In the genomic region with DNA sequence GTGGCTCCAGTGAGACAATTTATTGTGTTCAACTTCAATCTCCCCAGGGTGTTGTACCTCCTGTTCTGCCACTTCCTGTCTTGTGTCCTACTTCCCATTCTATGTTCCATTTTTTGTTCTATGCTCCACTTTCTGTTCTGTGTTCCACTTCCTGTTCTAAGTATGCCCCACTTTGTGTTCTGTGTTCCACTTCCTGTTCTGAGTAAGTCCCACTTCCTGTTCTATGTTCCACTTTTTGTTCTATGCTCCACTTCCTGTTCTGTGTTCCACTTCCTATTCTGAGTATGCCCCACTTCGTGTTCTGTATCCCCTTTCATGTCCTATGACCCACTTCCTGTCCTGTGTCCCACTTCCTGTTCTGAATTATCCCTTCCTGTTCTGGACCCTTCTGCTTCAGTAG, we compare ENCODE assay signal across 18 cellular contexts.
DNase-seq lines count a peak whose midpoint lies in the region; ATAC-seq lines count a peak whose summit lies in the region.
"Had no signal": no experiment of that assay in that cellular context is flagged by ENCODE, and none has a peak within 500 bp of the region (broad histone marks: within the 10 kb centered on the region; RNA-seq: fewer than 3 reads in every experiment).

No MANE protein-coding gene starts in this region.

- peaks cover 24% of the 10 kb centered on the region for H3K4me1 Mint-ChIP-seq in activated CD4-positive, alpha-beta T cell treated with anti-CD3 and anti-CD28 coated beads for 36 hours
- H3K4me1 Mint-ChIP-seq in activated CD4-positive, alpha-beta memory T cell treated with anti-CD3 and anti-CD28 coated beads, Interleukin-2, amount 10 ng/mL, durations not matched to agents 7 days and 5 days = peaks cover 19% of the 10 kb centered on the region
- H3K4me1 Mint-ChIP-seq in naive B cell = peaks cover 16 to 17% (median 17%) of the 10 kb centered on the region in 3 donors

- no peak for ATAC-seq in activated CD4-positive, alpha-beta T cell treated with anti-CD3 and anti-CD28 coated beads for 36 hours
- ATAC-seq in naive B cell (ENCODE audit: low read depth in 2 of 2) = peak; percentile 89 to 90
- ATAC-seq: A549, heart left ventricle, left cardiac atrium, psoas muscle, Right ventricle myocardium inferior had no signal

- H3K27ac Mint-ChIP-seq in activated CD4-positive, alpha-beta T cell treated with anti-CD3 and anti-CD28 coated beads for 36 hours = peak overlapping the region; percentile 56
- H3K27ac Mint-ChIP-seq in activated CD4-positive, alpha-beta memory T cell treated with anti-CD3 and anti-CD28 coated beads, Interleukin-2, amount 10 ng/mL, durations not matched to agents 7 days and 5 days = peak overlapping the region; percentile 70
- H3K27ac Mint-ChIP-seq in naive B cell = peak overlapping the region; percentile 39 to 97 (median 92)
- H3K27ac Mint-ChIP-seq: type B pancreatic cell had no signal

- peaks cover 4% of the 10 kb centered on the region for H3K36me3 Mint-ChIP-seq in activated CD4-positive, alpha-beta T cell treated with anti-CD3 and anti-CD28 coated beads for 36 hours (ENCODE audit: low read depth)
- H3K36me3 Mint-ChIP-seq in activated CD4-positive, alpha-beta memory T cell treated with anti-CD3 and anti-CD28 coated beads, Interleukin-2, amount 10 ng/mL, durations not matched to agents 7 days and 5 days (ENCODE audit: low read depth) = peaks cover 7% of the 10 kb centered on the region
- H3K36me3 Mint-ChIP-seq in naive B cell = peaks cover 6 to 13% of the 10 kb centered on the region in 2 donors
- H3K36me3 Mint-ChIP-seq: type B pancreatic cell had no signal

- CTCF ChIA-PET in activated CD4-positive, alpha-beta T cell treated with anti-CD3 and anti-CD28 coated beads for 36 hours (lab: Charles Lee) = no interaction called here
- CTCF ChIA-PET in activated CD4-positive, alpha-beta memory T cell treated with anti-CD3 and anti-CD28 coated beads, Interleukin-2, amount 10 ng/mL, durations not matched to agents 7 days and 5 days (lab: Charles Lee) = no interaction called here

- no peak overlapping the region for H3K4me3 Mint-ChIP-seq in activated CD4-positive, alpha-beta T cell treated with anti-CD3 and anti-CD28 coated beads for 36 hours
- no peak overlapping the region for H3K4me3 Mint-ChIP-seq in activated CD4-positive, alpha-beta memory T cell treated with anti-CD3 and anti-CD28 coated beads, Interleukin-2, amount 10 ng/mL, durations not matched to agents 7 days and 5 days
- H3K4me3 Mint-ChIP-seq in naive B cell = peak overlapping the region in 5 of 8 donors; percentile 0 to 80 (median 1)
- H3K4me3 Mint-ChIP-seq: type B pancreatic cell had no signal

- no peaks in the 10 kb centered on the region for H3K27me3 Mint-ChIP-seq in activated CD4-positive, alpha-beta T cell treated with anti-CD3 and anti-CD28 coated beads for 36 hours
- no peaks in the 10 kb centered on the region for H3K27me3 Mint-ChIP-seq in activated CD4-positive, alpha-beta memory T cell treated with anti-CD3 and anti-CD28 coated beads, Interleukin-2, amount 10 ng/mL, durations not matched to agents 7 days and 5 days
- H3K27me3 Mint-ChIP-seq in naive B cell = no peaks in the 10 kb centered on the region
- H3K27me3 Mint-ChIP-seq: type B pancreatic cell had no signal

- POLR2A ChIA-PET in activated CD4-positive, alpha-beta T cell treated with anti-CD3 and anti-CD28 coated beads for 36 hours (lab: Charles Lee) = no interaction called here
- POLR2A ChIA-PET in activated CD4-positive, alpha-beta memory T cell treated with anti-CD3 and anti-CD28 coated beads, Interleukin-2, amount 10 ng/mL, durations not matched to agents 7 days and 5 days (lab: Charles Lee) = no interaction called here

- intact Hi-C loops in activated CD4-positive, alpha-beta T cell treated with anti-CD3 and anti-CD28 coated beads for 36 hours (cut with DNase I, micrococcal nuclease) = no loop called here

- DNase-seq in activated CD4-positive, alpha-beta T cell treated with anti-CD3 and anti-CD28 coated beads for 36 hours = no peak
- no peak for DNase-seq in activated CD4-positive, alpha-beta T cell treated with anti-CD3 and anti-CD28 coated beads, Interleukin-2, amount 50 U/mL, for 4 hours
- peak; percentile 29 to 31 for DNase-seq in Kasumi-1 (lab: John Stamatoyannopoulos, UW)
- no peak for DNase-seq in activated CD4-positive, alpha-beta memory T cell treated with anti-CD3 and anti-CD28 coated beads, Interleukin-2, amount 10 ng/mL, durations not matched to agents 7 days and 5 days
- DNase-seq in naive B cell = peak; percentile 48
- DNase-seq in SHP77 (lab: John Stamatoyannopoulos, UW) = no peak
- no peak for DNase-seq in NCI-H226
- DNase-seq in NCI-H748 treated with DMSO at 0.1 percent for 48 hours (lab: John Stamatoyannopoulos, UW) = no peak
- DNase-seq: cerebellar nuclear complex, heart left ventricle, left cardiac atrium, NCI-H1436 treated with DMSO at 0.1 percent for 48 hours, NCI-H526 treated with DMSO at 0.1 percent for 48 hours, psoas muscle, WERI-Rb-1 had no signal

- H3K9me3 Mint-ChIP-seq in activated CD4-positive, alpha-beta T cell treated with anti-CD3 and anti-CD28 coated beads for 36 hours (ENCODE audit: low read depth) = peaks cover 13% of the 10 kb centered on the region
- peaks cover 35% of the 10 kb centered on the region for H3K9me3 Mint-ChIP-seq in activated CD4-positive, alpha-beta memory T cell treated with anti-CD3 and anti-CD28 coated beads, Interleukin-2, amount 10 ng/mL, durations not matched to agents 7 days and 5 days
- peaks cover 10 to 29% (median 20%) of the 10 kb centered on the region in 7 donors for H3K9me3 Mint-ChIP-seq in naive B cell

Comparison
In these comparisons a context has a peak if more than half of its experiments do, and no peak if none do; other contexts are left out.
1. DNase-seq: peak in Kasumi-1 (2 of 2) and naive B cell (single experiment); none in activated CD4-positive, alpha-beta T cell treated with anti-CD3 and anti-CD28 coated beads for 36 hours (single experiment), activated CD4-positive, alpha-beta T cell treated with anti-CD3 and anti-CD28 coated beads, Interleukin-2, amount 50 U/mL, for 4 hours (0 of 2), activated CD4-positive, alpha-beta memory T cell treated with anti-CD3 and anti-CD28 coated beads, Interleukin-2, amount 10 ng/mL, durations not matched to agents 7 days and 5 days (single experiment), SHP77 (0 of 2), NCI-H226 (single experiment) and NCI-H748 treated with DMSO at 0.1 percent for 48 hours (single experiment).
2. H3K4me3 Mint-ChIP-seq: peak in naive B cell (5 of 8); none in activated CD4-positive, alpha-beta T cell treated with anti-CD3 and anti-CD28 coated beads for 36 hours (single experiment) and activated CD4-positive, alpha-beta memory T cell treated with anti-CD3 and anti-CD28 coated beads, Interleukin-2, amount 10 ng/mL, durations not matched to agents 7 days and 5 days (single experiment).
3. Peak in every context shown above with its lines, with median percentiles within 50 percentile points of each other: H3K27ac Mint-ChIP-seq.